ENCODE assay signal across 25 cellular contexts in the genomic region with DNA sequence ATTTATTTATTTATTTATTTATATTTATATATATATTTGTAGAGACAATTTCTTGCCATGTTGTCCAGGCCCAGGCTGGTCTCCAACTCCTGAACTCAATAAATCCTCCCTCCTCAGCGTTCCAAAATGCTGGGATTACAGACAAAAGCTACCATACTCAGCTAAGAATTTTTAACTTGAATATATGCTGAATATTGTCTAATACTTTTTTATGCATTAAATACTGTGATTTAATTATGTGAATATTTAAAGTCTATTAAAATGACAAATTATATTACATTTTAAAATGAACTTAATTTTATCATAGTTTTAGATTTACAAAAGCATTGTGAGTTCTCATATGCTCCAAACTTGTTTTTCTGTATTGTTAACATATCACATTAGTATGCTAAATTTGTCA.
A peak's percentile ranks its signal among the peaks of the same experiment; 100 is the strongest.
DNase-seq lines count a peak whose midpoint lies in the region; ATAC-seq, FAIRE-seq and TF ChIP-seq lines count a peak whose summit lies in the region.
"Had no signal": no experiment of that assay in that cellular context is flagged by ENCODE, and none has a peak within 500 bp of the region (broad histone marks: within the 10 kb centered on the region; RNA-seq: fewer than 3 reads in every experiment).

No MANE protein-coding gene starts in this region.

- no peak overlapping the region for H3K27ac ChIP-seq in kidney (ENCODE audit: low read depth in 2 of 2, low read length in 2 of 2)
- H3K27ac ChIP-seq: A549, BLaER1 had no signal

- H3K9ac ChIP-seq in kidney (ENCODE audit: low read length in 2 of 2) = no peak overlapping the region
- H3K9ac ChIP-seq: BLaER1 had no signal

- no peak overlapping the region for H3K4me3 Mint-ChIP-seq in WTC11
- H3K4me3 Mint-ChIP-seq: CD14-positive monocyte; CD4-positive, alpha-beta memory T cell; CD8-positive, alpha-beta memory T cell had no signal

- no peak for DNase-seq in WTC11 (ENCODE audit: low spot score)
- no peak for DNase-seq in kidney
- DNase-seq in AG08395 (ENCODE audit: low spot score) = no peak
- DNase-seq in activated CD8-positive, alpha-beta memory T cell treated with anti-CD3 and anti-CD28 coated beads for 24 hours = no peak
- DNase-seq: 8988T; BE2C; C1 segment of cervical spinal cord; CD4-positive, alpha-beta memory T cell; CD4-positive, CD25-positive, alpha-beta regulatory T cell; CD8-positive, alpha-beta memory T cell; COR-L47; DMS 273 treated with DMSO at 0.1 percent for 48 hours; DMS153; DMS53; DMS79; DND-41; EL; GDM1 had no signal

- ATAC-seq in WTC11 (no peak), HG03354 (IDR thresholded peaks at IDR 0.05; ENCODE audit: poor library complexity, severe bottlenecking, unreplicated experiment) (no peak)
- ATAC-seq: A549, GM12878 had no signal

- intact Hi-C loops in kidney (cut with DNase I) = no loop called here

- no peaks in the 10 kb centered on the region for H3K36me3 ChIP-seq in kidney (ENCODE audit: control insufficient read depth in 1 of 2, insufficient read depth in 2 of 2, low read length in 2 of 2)
- H3K36me3 ChIP-seq: BE2C, BLaER1 had no signal

- no peaks in the 10 kb centered on the region for H3K4me1 ChIP-seq in kidney (ENCODE audit: control insufficient read depth in 1 of 2, insufficient read depth in 1 of 2, low read depth in 1 of 2, low read length in 2 of 2)
- H3K4me1 ChIP-seq: A549, BE2C had no signal

- no peak overlapping the region for H3K27ac Mint-ChIP-seq in WTC11
- H3K27ac Mint-ChIP-seq: CD14-positive monocyte; CD4-positive, alpha-beta memory T cell; CD4-positive, CD25-positive, alpha-beta regulatory T cell; CD8-positive, alpha-beta memory T cell had no signal

- H3K9me3 ChIP-seq in kidney (ENCODE audit: control insufficient read depth in 1 of 2, low read length in 2 of 2) = no peaks in the 10 kb centered on the region
- H3K9me3 ChIP-seq: A549, BE2C, BLaER1 had no signal

- FAIRE-seq in kidney (lab: Jason Lieb, UNC) = peak; percentile 74
- FAIRE-seq: A549, GM12878, GM12892, GM18507 had no signal

- POLR2A ChIA-PET in WTC11 (lab: Charles Lee) = no interaction called here

- no peaks in the 10 kb centered on the region for H3K27me3 Mint-ChIP-seq in WTC11 (ENCODE audit: low read depth)
- H3K27me3 Mint-ChIP-seq: CD4-positive, alpha-beta memory T cell; CD4-positive, CD25-positive, alpha-beta regulatory T cell; CD8-positive, alpha-beta memory T cell had no signal

- H3K9me3 Mint-ChIP-seq in WTC11 = no peaks in the 10 kb centered on the region

- TF ChIP-seq CTCF in WTC11 (IDR thresholded peaks at IDR 0.05) (no peak), kidney (IDR thresholded peaks at IDR 0.05; ENCODE audit: borderline replicate concordance, extremely low read depth, insufficient read depth) (no peak)

- CTCF ChIA-PET in WTC11 (lab: Charles Lee) = no interaction called here

- no peak overlapping the region for H3K4me3 ChIP-seq in kidney (ENCODE audit: low read length in 2 of 2)
- H3K4me3 ChIP-seq: A549, BLaER1, GM12878 had no signal

- H3K36me3 Mint-ChIP-seq in WTC11 = no peaks in the 10 kb centered on the region
- H3K36me3 Mint-ChIP-seq: CD14-positive monocyte; CD4-positive, alpha-beta memory T cell; CD4-positive, CD25-positive, alpha-beta regulatory T cell; CD8-positive, alpha-beta memory T cell had no signal

- H3K4me1 Mint-ChIP-seq in WTC11 = no peaks in the 10 kb centered on the region
- H3K4me1 Mint-ChIP-seq: CD14-positive monocyte; CD4-positive, alpha-beta memory T cell; CD4-positive, CD25-positive, alpha-beta regulatory T cell; CD8-positive, alpha-beta memory T cell had no signal

TF ChIP-seq in WTC11, 78 proteins besides CTCF, POLR2A, EP300 and RAD21:
- TF ChIP-seq, protein P1, sequence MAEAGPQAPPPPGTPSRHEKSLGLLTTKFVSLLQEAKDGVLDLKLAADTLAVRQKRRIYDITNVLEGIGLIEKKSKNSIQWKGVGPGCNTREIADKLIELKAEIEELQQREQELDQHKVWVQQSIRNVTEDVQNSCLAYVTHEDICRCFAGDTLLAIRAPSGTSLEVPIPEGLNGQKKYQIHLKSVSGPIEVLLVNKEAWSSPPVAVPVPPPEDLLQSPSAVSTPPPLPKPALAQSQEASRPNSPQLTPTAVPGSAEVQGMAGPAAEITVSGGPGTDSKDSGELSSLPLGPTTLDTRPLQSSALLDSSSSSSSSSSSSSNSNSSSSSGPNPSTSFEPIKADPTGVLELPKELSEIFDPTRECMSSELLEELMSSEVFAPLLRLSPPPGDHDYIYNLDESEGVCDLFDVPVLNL (CRISPR knock-in tag; IDR thresholded peaks at IDR 0.05; ENCODE audit: borderline replicate concordance, low read depth) = no peak
- TF ChIP-seq TEAD4 (CRISPR knock-in tag; IDR thresholded peaks at IDR 0.05) (no peak), GRHL2 (CRISPR knock-in tag; IDR thresholded peaks at IDR 0.05; ENCODE audit: insufficient replicate concordance, severe bottlenecking) (no peak), PRRX2 (CRISPR knock-in tag; IDR thresholded peaks at IDR 0.05) (no peak), HMGA2 (CRISPR knock-in tag; IDR thresholded peaks at IDR 0.05) (peak; percentile 98), NR3C1 (CRISPR knock-in tag; conservative IDR thresholded peaks at IDR 0.05; ENCODE audit: low read depth) (no peak)
